1 cellular context compared by ENCODE assay signal in genomic region chr10:4865945-4866661, GRCh38.
TF ChIP-seq lines count a peak whose summit lies in the region.

No MANE protein-coding gene starts in this region.

TF ChIP-seq in K562, 482 proteins besides CTCF, POLR2A, EP300 and RAD21 (continues in another document):
- TF ChIP-seq BRD4 (IDR thresholded peaks at IDR 0.05) (peak; percentile 17; the same call in 1 of the 2 replicates), FOXO4 (CRISPR knock-in tag; IDR thresholded peaks at IDR 0.05) (no peak), GTF2E2 (tag; IDR thresholded peaks at IDR 0.05) (0 out of 2 replicates have a peak, but pooled peaks have one; percentile 15), CHAMP1 (IDR thresholded peaks at IDR 0.05) (no peak), ASH1L (IDR thresholded peaks at IDR 0.05; ENCODE audit: borderline replicate concordance, low read depth, partially characterized antibody) (no peak), IFI16 (CRISPR knock-in tag; IDR thresholded peaks at IDR 0.05) (no peak), COPS2 (conservative IDR thresholded peaks at IDR 0.05) (no peak), ZNF174 (CRISPR knock-in tag; IDR thresholded peaks at IDR 0.05) (no peak), ZNF668 (CRISPR knock-in tag; IDR thresholded peaks at IDR 0.05) (no peak), HNRNPH1 (optimal IDR thresholded peaks at IDR 0.05; ENCODE audit: low read depth, low read length) (no peak), ZNF592 (IDR thresholded peaks at IDR 0.05) (peak; percentile 62), HINFP (tag; conservative IDR thresholded peaks at IDR 0.05; ENCODE audit: low read depth) (no peak), CBFA2T3 (IDR thresholded peaks at IDR 0.05) (no peak), ZNF274 (IDR thresholded peaks at IDR 0.05; ENCODE audit: borderline replicate concordance, low read depth, low read length) (no peak), THAP12 (CRISPR knock-in tag; IDR thresholded peaks at IDR 0.05) (no peak), HDAC6 (IDR thresholded peaks at IDR 0.05; ENCODE audit: low read depth, low read length) (no peak), E2F5 (CRISPR knock-in tag; IDR thresholded peaks at IDR 0.05) (no peak), ZBTB17 (CRISPR knock-in tag; IDR thresholded peaks at IDR 0.05) (no peak), HNRNPLL (IDR thresholded peaks at IDR 0.05; ENCODE audit: low read depth, low read length, poor library complexity, severe bottlenecking) (no peak), KLF1 (tag; IDR thresholded peaks at IDR 0.05) (no peak), TAF7 (tag; IDR thresholded peaks at IDR 0.05) (no peak), NELFE (IDR thresholded peaks at IDR 0.05; ENCODE audit: insufficient read depth, insufficient read length) (no peak), OTX1 (CRISPR knock-in tag; IDR thresholded peaks at IDR 0.05) (no peak), HDAC8 (tag; IDR thresholded peaks at IDR 0.05) (no peak), SPI1 (IDR thresholded peaks at IDR 0.05; ENCODE audit: borderline replicate concordance, low read depth, low read length) (peak; percentile 74; the same call in 1 of the 2 replicates), FOXP1 (CRISPR knock-in tag; IDR thresholded peaks at IDR 0.05) (no peak), ZBTB43 (CRISPR knock-in tag; IDR thresholded peaks at IDR 0.05) (no peak), RBM17 (IDR thresholded peaks at IDR 0.05; ENCODE audit: borderline replicate concordance, low read depth, low read length) (no peak), RBBP5 (IDR thresholded peaks at IDR 0.05; ENCODE audit: borderline replicate concordance, insufficient read depth, low read length, poor library complexity, severe bottlenecking) (no peak), SMARCA4 (IDR thresholded peaks at IDR 0.05) (no peak), CREB1 (IDR thresholded peaks at IDR 0.05) (no peak), CREB1 (CRISPR knock-in tag; IDR thresholded peaks at IDR 0.05) (no peak), STAG1 (CRISPR knock-in tag; IDR thresholded peaks at IDR 0.05; ENCODE audit: borderline replicate concordance) (no peak), HEY1 (CRISPR knock-in tag; IDR thresholded peaks at IDR 0.05; ENCODE audit: borderline replicate concordance) (no peak), MITF (IDR thresholded peaks at IDR 0.05) (no peak), PHB (CRISPR knock-in tag; IDR thresholded peaks at IDR 0.05) (no peak), RBM14 (IDR thresholded peaks at IDR 0.05; ENCODE audit: borderline replicate concordance, insufficient read depth, low read depth, low read length) (no peak), TEAD4 (IDR thresholded peaks at IDR 0.05; ENCODE audit: low read length) (no peak), TEAD4 (CRISPR knock-in tag; IDR thresholded peaks at IDR 0.05; ENCODE audit: borderline replicate concordance) (no peak), ZBTB2 (IDR thresholded peaks at IDR 0.05) (0 out of 2 replicates have a peak, but pooled peaks have one; percentile 43), TBL1XR1 (IDR thresholded peaks at IDR 0.05; ENCODE audit: low read length in 2 of 2) (no peak), ZNF175 (CRISPR knock-in tag; IDR thresholded peaks at IDR 0.05; ENCODE audit: low read depth) (0 out of 2 replicates have a peak, but pooled peaks have one; percentile 36), ZNF217 (CRISPR knock-in tag; IDR thresholded peaks at IDR 0.05) (no peak), ARHGAP35 (IDR thresholded peaks at IDR 0.05; ENCODE audit: partially characterized antibody) (no peak), ATF4 (CRISPR knock-in tag; IDR thresholded peaks at IDR 0.05) (no peak), MLLT1 (IDR thresholded peaks at IDR 0.05) (0 out of 4 replicates have a peak, but pooled peaks of 1 of the 2 experiments have one; percentile 50), MEF2A (IDR thresholded peaks at IDR 0.05; ENCODE audit: control insufficient read depth, low read depth, low read length) (no peak)
